ENCODE assay signal across 31 cellular contexts in the genomic region with DNA sequence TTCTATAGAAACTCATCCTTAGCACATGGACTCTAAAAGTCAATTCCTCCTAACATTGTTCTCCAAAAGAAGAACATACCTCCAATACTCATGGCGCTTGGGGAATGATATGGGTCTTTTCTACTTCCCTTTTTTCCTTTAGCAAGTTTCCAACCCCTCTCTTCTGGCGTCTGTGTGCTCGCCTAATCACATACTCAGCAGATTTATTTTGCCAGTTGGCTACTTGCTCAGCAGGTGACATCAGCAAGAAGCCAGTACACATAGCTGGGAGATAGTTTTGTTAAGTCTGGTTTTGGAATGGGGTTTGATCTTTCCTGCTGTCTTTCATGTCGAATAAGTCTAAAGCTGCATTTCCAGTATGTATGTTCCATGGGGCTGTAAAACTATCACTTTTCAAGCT.
"Had no signal": no experiment of that assay in that cellular context is flagged by ENCODE, and none has a peak within 500 bp of the region (broad histone marks: within the 10 kb centered on the region; RNA-seq: fewer than 3 reads in every experiment).

No MANE protein-coding gene starts in this region.

- H3K4me2 ChIP-seq: hepatocyte had no signal

- H3K4me3 ChIP-seq: adrenal gland, breast epithelium, cardiac muscle cell, coronary artery, dorsolateral prefrontal cortex, esophagus muscularis mucosa, gastrocnemius medialis, heart right ventricle, hepatocyte had no signal

- DNase-seq: activated CD4-positive, alpha-beta memory T cell treated with anti-CD3 and anti-CD28 coated beads for 36 hours; activated CD4-positive, alpha-beta T cell treated with anti-CD3 and anti-CD28 coated beads for 36 hours; activated CD4-positive, alpha-beta T cell treated with anti-CD3 and anti-CD28 coated beads, Interleukin-2, amount 10 ng/mL, durations not matched to agents 24 days and 14 days; activated CD4-positive, CD25-positive, alpha-beta regulatory T cell; activated CD4-positive, CD25-positive, alpha-beta regulatory T cell treated with anti-CD3 and anti-CD28 coated beads, Interleukin-2, amount 50 U/mL, for 72 hours; activated CD8-positive, alpha-beta memory T cell treated with anti-CD3 and anti-CD28 coated beads, Interleukin-2, amount 10 ng/mL, durations not matched to agents 7 days and 5 days; activated CD8-positive, alpha-beta memory T cell treated with anti-CD3 and anti-CD28 coated beads, Interleukin-2, amount 50 U/mL, for 4 hours; activated CD8-positive, alpha-beta T cell treated with anti-CD3 and anti-CD28 coated beads, Interleukin-2, amount 10 ng/mL, durations not matched to agents 7 days and 5 days; activated effector memory CD4-positive, alpha-beta T cell treated with anti-CD3 and anti-CD28 coated beads, Interleukin-2, amount 50 U/mL, for 16 hours; activated naive CD4-positive, alpha-beta T cell treated with anti-CD3 and anti-CD28 coated beads for 36 hours; activated naive CD8-positive, alpha-beta T cell treated with anti-CD3 and anti-CD28 coated beads for 36 hours; activated naive CD8-positive, alpha-beta T cell treated with anti-CD3 and anti-CD28 coated beads, Interleukin-2, amount 50 U/mL, for 24 hours; activated T-cell treated with anti-CD3 and anti-CD28 coated beads, Interleukin-2, amount 50 U/mL, for 1 hour; activated T-cell treated with anti-CD3 and anti-CD28 coated beads, Interleukin-2, amount 50 U/mL, for 48 hours; adrenal gland; amygdala; aorta; dorsolateral prefrontal cortex; effector memory CD4-positive, alpha-beta T cell; endodermal cell; erythroblast; foreskin keratinocyte; gastrocnemius medialis; heart right ventricle; T-helper 17 cell; T1000 had no signal

- H2AFZ ChIP-seq: hepatocyte had no signal

- H3K27me3 ChIP-seq: adrenal gland, breast epithelium, cardiac muscle cell, dorsolateral prefrontal cortex, esophagus muscularis mucosa, foreskin keratinocyte, gastrocnemius medialis, heart right ventricle, hepatocyte had no signal

- H3K9me3 ChIP-seq: adrenal gland, breast epithelium, esophagus muscularis mucosa, gastrocnemius medialis had no signal

- H3K79me2 ChIP-seq: hepatocyte had no signal

- H3K27ac ChIP-seq: adrenal gland, breast epithelium, cardiac muscle cell, coronary artery, dorsolateral prefrontal cortex, esophagus muscularis mucosa, foreskin keratinocyte, gastrocnemius medialis, heart right ventricle, hepatocyte had no signal

- ATAC-seq: activated CD4-positive, alpha-beta T cell treated with anti-CD3 and anti-CD28 coated beads for 36 hours; activated CD8-positive, alpha-beta memory T cell treated with anti-CD3 and anti-CD28 coated beads, Interleukin-2, amount 10 ng/mL, durations not matched to agents 7 days and 5 days; activated CD8-positive, alpha-beta T cell treated with anti-CD3 and anti-CD28 coated beads, Interleukin-2, amount 10 ng/mL, durations not matched to agents 7 days and 5 days; activated naive CD8-positive, alpha-beta T cell treated with anti-CD3 and anti-CD28 coated beads, Interleukin-2, amount 50 U/mL, for 24 hours; foreskin keratinocyte; gastrocnemius medialis; T-helper 17 cell had no signal

- H3K4me1 ChIP-seq: adrenal gland, breast epithelium, esophagus muscularis mucosa, foreskin keratinocyte, gastrocnemius medialis, heart right ventricle had no signal

- H3K36me3 ChIP-seq: adrenal gland, breast epithelium, cardiac muscle cell, esophagus muscularis mucosa, gastrocnemius medialis, heart right ventricle had no signal
